7 cellular contexts compared by ENCODE assay signal in genomic region chr21:44471996-44472395, GRCh38. TPM values are rescaled to one million over a fixed set of nuclear protein-coding genes. Genes with fewer than 3 reads are reported as not detected.
"Had no signal": no experiment of that assay in that cellular context is flagged by ENCODE, and none has a peak within 500 bp of the region (broad histone marks: within the 10 kb centered on the region; RNA-seq: fewer than 3 reads in every experiment).

No MANE protein-coding gene starts in this region.

- H3K36me3 Mint-ChIP-seq: IgD-negative memory B cell had no signal

- H3K9me3 Mint-ChIP-seq: GM23338, H9, IgD-negative memory B cell had no signal

- H3K4me3 ChIP-seq: GM23338 had no signal

- H3K4me2 ChIP-seq: GM23338 had no signal

- H3K4me1 Mint-ChIP-seq: IgD-negative memory B cell had no signal

- DNase-seq: H9, HCEC 1CT, HFFc6, KBM-7 had no signal

- H3K4me3 Mint-ChIP-seq: GM23338, H9, HFFc6, IgD-negative memory B cell had no signal

- ATAC-seq: GM23338, HepG2 had no signal

- H2AFZ ChIP-seq: GM23338 had no signal

- H3K27ac Mint-ChIP-seq: GM23338, H9, HFFc6, IgD-negative memory B cell had no signal

RNA-seq across cellular contexts. Expression of gene LRRC3, which starts 16.7 kb away (rescaled TPM):
- total RNA-seq: HFFc6 had no signal
